28 cellular contexts compared by ENCODE assay signal in the genomic region with DNA sequence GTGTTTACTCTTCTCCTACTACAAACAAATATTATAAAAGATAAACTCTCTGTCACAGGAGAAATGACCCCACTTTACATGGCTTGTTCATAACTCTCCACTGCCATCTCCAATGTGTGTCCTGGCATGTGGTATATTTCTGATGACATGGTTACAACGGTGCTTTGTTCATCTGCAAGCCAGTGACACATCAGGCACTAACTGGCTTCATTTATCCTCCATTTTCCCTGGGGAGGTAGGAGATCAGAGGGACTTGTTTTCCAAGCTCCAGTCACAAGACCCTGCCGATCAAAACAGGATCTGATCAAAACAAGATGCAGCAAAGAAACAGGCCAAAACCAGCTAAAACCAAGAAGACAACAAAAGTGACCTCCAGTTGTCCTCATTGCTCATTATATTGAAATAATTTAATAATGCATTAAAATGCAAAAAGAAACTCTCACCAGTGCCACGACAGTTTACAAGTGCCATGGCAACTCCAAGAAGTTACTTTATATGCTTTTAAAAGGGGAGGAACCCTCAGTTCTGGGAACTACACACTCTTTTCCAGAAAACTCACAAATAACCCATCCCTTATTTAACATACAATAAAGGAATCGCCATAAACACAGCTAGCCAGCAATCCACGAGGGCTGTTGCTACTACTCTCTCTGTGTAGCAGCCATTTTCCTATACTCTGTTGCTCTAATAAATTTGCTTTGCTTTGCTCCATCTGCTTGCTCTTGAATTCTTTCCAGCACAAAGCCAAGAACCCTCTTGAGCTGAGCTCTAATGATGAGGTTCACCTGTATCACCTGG.
"Had no signal": no experiment of that assay in that cellular context is flagged by ENCODE, and none has a peak within 500 bp of the region (broad histone marks: within the 10 kb centered on the region; RNA-seq: fewer than 3 reads in every experiment).

No MANE protein-coding gene starts in this region.

- ATAC-seq: activated CD4-positive, alpha-beta T cell treated with anti-CD3 and anti-CD28 coated beads for 36 hours; activated CD8-positive, alpha-beta memory T cell treated with anti-CD3 and anti-CD28 coated beads, Interleukin-2, amount 10 ng/mL, durations not matched to agents 7 days and 5 days; activated CD8-positive, alpha-beta T cell treated with anti-CD3 and anti-CD28 coated beads, Interleukin-2, amount 10 ng/mL, durations not matched to agents 7 days and 5 days; activated naive CD4-positive, alpha-beta T cell treated with anti-CD3 and anti-CD28 coated beads, Interleukin-2, amount 50 U/mL, for 72 hours; esophagus mucosa; foreskin keratinocyte; stimulated activated memory B cell treated with anti-CD40 and anti-IgM and Interleukin-4, amounts not matched to agents 10 μg/mL and 1 μg/mL and 100 μg/mL, for 72 hours; stimulated activated naive CD8-positive, alpha-beta T cell treated with anti-CD3 and anti-CD28 coated beads, Interleukin-15, amount 100 ng/mL, for 72 hours had no signal

- H3K27me3 ChIP-seq: breast epithelium, foreskin keratinocyte, neutrophil, thyroid gland had no signal

- H3K27ac Mint-ChIP-seq: activated CD4-positive, alpha-beta T cell treated with anti-CD3 and anti-CD28 coated beads for 36 hours; activated CD8-positive, alpha-beta memory T cell treated with anti-CD3 and anti-CD28 coated beads, Interleukin-2, amount 10 ng/mL, durations not matched to agents 7 days and 5 days; activated CD8-positive, alpha-beta T cell treated with anti-CD3 and anti-CD28 coated beads, Interleukin-2, amount 10 ng/mL, durations not matched to agents 7 days and 5 days; activated naive CD4-positive, alpha-beta T cell treated with anti-CD3 and anti-CD28 coated beads, Interleukin-2, amount 50 U/mL, for 72 hours; activated T-helper 2 cell treated with anti-CD3 and anti-CD28 coated beads, Interferon-gamma antibody, Interleukin-2, Interleukin-4, amounts not matched to agents 10 μg/mL and 5 μg/mL and 100 μg/mL, durations not matched to agents 14 hours and 24 hours and 36 hours; dendritic cell treated with granulocyte-macrophage colony-stimulating factor and Interleukin-4, amounts not matched to agents 40 ng/mL and 50 ng/mL, for 4 days; endodermal cell; nephron; stimulated activated memory B cell treated with anti-CD40 and anti-IgM and Interleukin-4, amounts not matched to agents 10 μg/mL and 1 μg/mL and 100 μg/mL, for 72 hours; stimulated activated naive CD8-positive, alpha-beta T cell treated with anti-CD3 and anti-CD28 coated beads, Interleukin-15, amount 100 ng/mL, for 72 hours; T-helper 2 cell treated with Interferon-gamma antibody and Interleukin-4, amounts not matched to agents 5 μg/mL and 100 μg/mL, for 36 hours had no signal

- H3K4me1 ChIP-seq: breast epithelium, foreskin keratinocyte, left ventricle myocardium inferior, prostate gland, thyroid gland had no signal

- H3K36me3 ChIP-seq: breast epithelium, left ventricle myocardium inferior, neutrophil, prostate gland, thyroid gland had no signal

- H3K27ac ChIP-seq: breast epithelium, foreskin keratinocyte, left ventricle myocardium inferior, neutrophil, prostate gland, thyroid gland had no signal

- DNase-seq: activated CD4-positive, alpha-beta T cell treated with anti-CD3 and anti-CD28 coated beads for 36 hours; activated CD4-positive, CD25-positive, alpha-beta regulatory T cell; activated CD8-positive, alpha-beta memory T cell treated with anti-CD3 and anti-CD28 coated beads, Interleukin-2, amount 10 ng/mL, durations not matched to agents 7 days and 5 days; activated CD8-positive, alpha-beta T cell treated with anti-CD3 and anti-CD28 coated beads, Interleukin-2, amount 10 ng/mL, durations not matched to agents 7 days and 5 days; activated T-cell treated with anti-CD3 and anti-CD28 coated beads, Interleukin-2, amount 50 U/mL, for 48 hours; central memory CD4-positive, alpha-beta T cell; endodermal cell; foreskin keratinocyte; glutamatergic neuron; left ventricle myocardium inferior; stimulated activated CD4-positive, alpha-beta T cell treated with anti-CD3 and anti-CD28 coated beads, Interleukin-1b, Interleukin-23, amount 100 ng/mL, for 48 hours; stimulated activated CD4-positive, alpha-beta T cell treated with anti-CD3 and anti-CD28 coated beads, Interleukin-4, amount 100 ng/mL, for 4 hours; stimulated activated CD8-positive, alpha-beta memory T cell treated with anti-CD3 and anti-CD28 coated beads, Interleukin-4, amount 100 ng/mL, for 48 hours; stimulated activated naive CD8-positive, alpha-beta T cell treated with anti-CD3 and anti-CD28 coated beads, Interleukin-15, amount 100 ng/mL, for 72 hours; substantia nigra; thyroid gland had no signal

- H3K4me3 ChIP-seq: breast epithelium, left ventricle myocardium inferior, lung, prostate gland, smooth muscle cell, thyroid gland had no signal

- H3K27me3 Mint-ChIP-seq: activated CD4-positive, alpha-beta T cell treated with anti-CD3 and anti-CD28 coated beads for 36 hours; activated CD8-positive, alpha-beta memory T cell treated with anti-CD3 and anti-CD28 coated beads, Interleukin-2, amount 10 ng/mL, durations not matched to agents 7 days and 5 days; dendritic cell treated with granulocyte-macrophage colony-stimulating factor and Interleukin-4, amounts not matched to agents 40 ng/mL and 50 ng/mL, for 4 days; stimulated activated memory B cell treated with anti-CD40 and anti-IgM and Interleukin-4, amounts not matched to agents 10 μg/mL and 1 μg/mL and 100 μg/mL, for 72 hours had no signal

- H3K4me1 Mint-ChIP-seq: activated CD4-positive, alpha-beta T cell treated with anti-CD3 and anti-CD28 coated beads for 36 hours; activated CD8-positive, alpha-beta memory T cell treated with anti-CD3 and anti-CD28 coated beads, Interleukin-2, amount 10 ng/mL, durations not matched to agents 7 days and 5 days; endodermal cell; stimulated activated memory B cell treated with anti-CD40 and anti-IgM and Interleukin-4, amounts not matched to agents 10 μg/mL and 1 μg/mL and 100 μg/mL, for 72 hours; stimulated activated naive CD8-positive, alpha-beta T cell treated with anti-CD3 and anti-CD28 coated beads, Interleukin-15, amount 100 ng/mL, for 72 hours had no signal

- H3K9me3 ChIP-seq: breast epithelium, left ventricle myocardium inferior, neutrophil, prostate gland, thyroid gland had no signal

- H3K4me3 Mint-ChIP-seq: activated CD4-positive, alpha-beta T cell treated with anti-CD3 and anti-CD28 coated beads for 36 hours; activated CD8-positive, alpha-beta memory T cell treated with anti-CD3 and anti-CD28 coated beads, Interleukin-2, amount 10 ng/mL, durations not matched to agents 7 days and 5 days; activated CD8-positive, alpha-beta T cell treated with anti-CD3 and anti-CD28 coated beads, Interleukin-2, amount 10 ng/mL, durations not matched to agents 7 days and 5 days; dendritic cell treated with granulocyte-macrophage colony-stimulating factor and Interleukin-4, amounts not matched to agents 40 ng/mL and 50 ng/mL, for 4 days; endodermal cell; nephron; stimulated activated memory B cell treated with anti-CD40 and anti-IgM and Interleukin-4, amounts not matched to agents 10 μg/mL and 1 μg/mL and 100 μg/mL, for 72 hours; stimulated activated naive CD8-positive, alpha-beta T cell treated with anti-CD3 and anti-CD28 coated beads, Interleukin-15, amount 100 ng/mL, for 72 hours; T-helper 2 cell treated with Interferon-gamma antibody and Interleukin-4, amounts not matched to agents 5 μg/mL and 100 μg/mL, for 36 hours had no signal

- H3K36me3 Mint-ChIP-seq: activated CD8-positive, alpha-beta memory T cell treated with anti-CD3 and anti-CD28 coated beads, Interleukin-2, amount 10 ng/mL, durations not matched to agents 7 days and 5 days; activated naive CD4-positive, alpha-beta T cell treated with anti-CD3 and anti-CD28 coated beads, Interleukin-2, amount 50 U/mL, for 72 hours; stimulated activated memory B cell treated with anti-CD40 and anti-IgM and Interleukin-4, amounts not matched to agents 10 μg/mL and 1 μg/mL and 100 μg/mL, for 72 hours had no signal

- H3K9me3 Mint-ChIP-seq: activated naive CD4-positive, alpha-beta T cell treated with anti-CD3 and anti-CD28 coated beads, Interleukin-2, amount 50 U/mL, for 72 hours; activated T-helper 2 cell treated with anti-CD3 and anti-CD28 coated beads, Interferon-gamma antibody, Interleukin-2, Interleukin-4, amounts not matched to agents 10 μg/mL and 5 μg/mL and 100 μg/mL, durations not matched to agents 14 hours and 24 hours and 36 hours; dendritic cell treated with granulocyte-macrophage colony-stimulating factor and Interleukin-4, amounts not matched to agents 40 ng/mL and 50 ng/mL, for 4 days; endodermal cell; nephron; stimulated activated memory B cell treated with anti-CD40 and anti-IgM and Interleukin-4, amounts not matched to agents 10 μg/mL and 1 μg/mL and 100 μg/mL, for 72 hours; stimulated activated naive CD8-positive, alpha-beta T cell treated with anti-CD3 and anti-CD28 coated beads, Interleukin-15, amount 100 ng/mL, for 72 hours; T-helper 2 cell treated with Interferon-gamma antibody and Interleukin-4, amounts not matched to agents 5 μg/mL and 100 μg/mL, for 36 hours had no signal
